18 cellular contexts compared by ENCODE assay signal in genomic region chr2:215615829-215616226, GRCh38.
A peak's percentile ranks its signal among the peaks of the same experiment; 100 is the strongest.
DNase-seq lines count a peak whose midpoint lies in the region; ATAC-seq, FAIRE-seq and TF ChIP-seq lines count a peak whose summit lies in the region.
"Had no signal": no experiment of that assay in that cellular context is flagged by ENCODE, and none has a peak within 500 bp of the region (broad histone marks: within the 10 kb centered on the region; RNA-seq: fewer than 3 reads in every experiment).

No MANE protein-coding gene starts in this region.

- DNase-seq in SIG-M5 treated with dmso at 0.1 percent for 504 hours (lab: John Stamatoyannopoulos, UW; ENCODE audit: unreplicated experiment) (peak; percentile 41), SIG-M5 (lab: John Stamatoyannopoulos, UW) (no peak), NOMO-1 treated with dmso at 0.1 percent for 144 hours (lab: John Stamatoyannopoulos, UW; ENCODE audit: unreplicated experiment) (peak; percentile 28), fibroblast of lung (ENCODE audit: low read depth in 2 of 2) (no peak), smooth muscle cell (lab: John Stamatoyannopoulos, UW; ENCODE audit: unreplicated experiment) (no peak), pancreas (no peak), HT-29 (ENCODE audit: low spot score) (no peak), GM19239 (ENCODE audit: insufficient read length, low spot score) (no peak)
- DNase-seq: DND-41, HFFc6, NCI-H1417 treated with DMSO at 0.1 percent for 48 hours, NCI-H2029, NCI-H510A, NCI-H774, SJCRH30 had no signal

- H3K4me3 ChIP-seq in fibroblast of lung (replicated peaks in 1 of 4; ENCODE audit: control extremely low read depth in 1 of 4, insufficient read depth in 1 of 4, low read depth in 3 of 4, low read length in 4 of 4) (no peak overlapping the region), smooth muscle cell (no peak overlapping the region), pancreas (no peak overlapping the region)
- H3K4me3 ChIP-seq: SJCRH30 had no signal

- H4K20me1 ChIP-seq in fibroblast of lung (ENCODE audit: control insufficient read depth, extremely low read depth, insufficient read depth, low read length) (no peaks in the 10 kb centered on the region), smooth muscle cell (ENCODE audit: low read depth) (no peaks in the 10 kb centered on the region)

- FAIRE-seq in pancreas (lab: Jason Lieb, UNC), result no peak
- no peak for FAIRE-seq in GM19239 (lab: Jason Lieb, UNC)
- FAIRE-seq: G401.6, H54 had no signal

- 54% methylated on average over 3 of the region's 3 CpGs for WGBS in smooth muscle cell (ENCODE audit: low lambda C conversion rate)
- WGBS in pancreas, 2 donors, result 38 to 47% methylated on average over 3 of the region's 3 CpGs

- peaks cover 2% of the 10 kb centered on the region for H3K4me1 ChIP-seq in fibroblast of lung (ENCODE audit: control insufficient read depth, extremely low read depth, insufficient read depth, low read length)
- H3K4me1 ChIP-seq in smooth muscle cell (ENCODE audit: low read depth), result peaks cover 33% of the 10 kb centered on the region
- no peaks in the 10 kb centered on the region for H3K4me1 ChIP-seq in pancreas

- H3K9ac ChIP-seq in fibroblast of lung (ENCODE audit: insufficient read depth, low read length), result no peak overlapping the region
- H3K9ac ChIP-seq in smooth muscle cell (ENCODE audit: low read depth), result no peak overlapping the region

- peak overlapping the region; percentile 22 for H2AFZ ChIP-seq in fibroblast of lung (ENCODE audit: low read length)
- H2AFZ ChIP-seq in smooth muscle cell (ENCODE audit: low read depth), result peak overlapping the region; percentile 15

- H3K27me3 ChIP-seq in fibroblast of lung (ENCODE audit: control insufficient read depth, insufficient read depth, low read length), result no peaks in the 10 kb centered on the region
- no peaks in the 10 kb centered on the region for H3K27me3 ChIP-seq in smooth muscle cell (ENCODE audit: low read depth)
- H3K27me3 ChIP-seq in pancreas, result no peaks in the 10 kb centered on the region
- H3K27me3 ChIP-seq: SJCRH30 had no signal

- H3K4me2 ChIP-seq in fibroblast of lung (ENCODE audit: extremely low read depth, insufficient read depth, low read length) (no peak overlapping the region), smooth muscle cell (no peak overlapping the region)

- no peaks in the 10 kb centered on the region for H3K9me3 ChIP-seq in fibroblast of lung (ENCODE audit: control insufficient read depth, insufficient read depth, low read depth, low read length)
- H3K9me3 ChIP-seq in smooth muscle cell (replicated peaks; ENCODE audit: low read depth), result no peaks in the 10 kb centered on the region
- no peaks in the 10 kb centered on the region for H3K9me3 ChIP-seq in pancreas
- H3K9me3 ChIP-seq: SJCRH30 had no signal

- H3K79me2 ChIP-seq in fibroblast of lung (ENCODE audit: control insufficient read depth, insufficient read depth, low read length) (no peaks in the 10 kb centered on the region), smooth muscle cell (ENCODE audit: low read depth) (no peaks in the 10 kb centered on the region)

- H3F3A ChIP-seq in smooth muscle cell (ENCODE audit: low read depth), result peaks cover 10% of the 10 kb centered on the region

- H3K27ac ChIP-seq in fibroblast of lung (ENCODE audit: insufficient read depth, low read length) (no peak overlapping the region), smooth muscle cell (ENCODE audit: low read depth) (no peak overlapping the region), pancreas (no peak overlapping the region)
- H3K27ac ChIP-seq: 22Rv1, SJCRH30 had no signal

- TF ChIP-seq CTCF in fibroblast of lung (conservative IDR thresholded peaks at IDR 0.05 in 1 of 2, IDR thresholded peaks at IDR 0.05 in 1 of 2; ENCODE audit: low read depth in 1 of 2, low read length in 2 of 2), result no peak
- TF ChIP-seq CTCF in smooth muscle cell (IDR thresholded peaks at IDR 0.05; ENCODE audit: borderline replicate concordance, insufficient read depth, poor library complexity, severe bottlenecking), result no peak
- TF ChIP-seq CTCF in pancreas (IDR thresholded peaks at IDR 0.05), result no peak

- H3K36me3 ChIP-seq in fibroblast of lung (ENCODE audit: control insufficient read depth, insufficient read depth, low read length) (no peaks in the 10 kb centered on the region), smooth muscle cell (ENCODE audit: low read depth) (no peaks in the 10 kb centered on the region), pancreas (no peaks in the 10 kb centered on the region)
- H3K36me3 ChIP-seq: SJCRH30 had no signal

- intact Hi-C loops in pancreas (cut with DNase I), result no loop called here

- ATAC-seq in pancreas, result no peak

Comparison
In these comparisons a context has a peak if more than half of its experiments do, and no peak if none do; other contexts are left out.
1. DNase-seq: peak in SIG-M5 treated with dmso at 0.1 percent for 504 hours (single experiment) and NOMO-1 treated with dmso at 0.1 percent for 144 hours (single experiment); none in SIG-M5 (single experiment), fibroblast of lung (0 of 2), smooth muscle cell (single experiment), pancreas (0 of 6), HT-29 (single experiment) and GM19239 (single experiment).